Comparison of ENCODE assay signal across 22 cellular contexts in the genomic region with DNA sequence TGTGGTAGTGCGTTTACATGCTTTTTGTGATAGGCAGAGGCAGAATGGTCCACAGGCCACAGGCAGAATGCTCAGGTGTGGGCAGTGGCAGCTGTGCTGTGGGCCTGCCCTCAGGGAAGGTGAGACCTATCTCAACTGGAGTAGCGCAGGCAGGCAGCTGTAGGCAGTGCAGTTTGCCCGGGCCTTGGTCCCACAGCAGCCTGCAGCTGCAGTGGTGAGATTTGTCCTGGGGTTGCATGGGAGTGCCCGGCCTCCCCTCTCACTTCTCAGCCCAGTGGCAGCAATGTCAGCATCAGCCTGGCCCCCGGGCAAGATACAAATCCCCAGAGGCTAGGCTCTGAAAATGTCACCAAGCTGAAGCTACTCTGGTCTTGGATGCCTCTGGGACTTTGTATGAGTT.
"Had no signal": no experiment of that assay in that cellular context is flagged by ENCODE, and none has a peak within 500 bp of the region (broad histone marks: within the 10 kb centered on the region; RNA-seq: fewer than 3 reads in every experiment).

No MANE protein-coding gene starts in this region.

- H3K27ac ChIP-seq: brain microvascular endothelial cell, Peyer's patch, RWPE1, SJCRH30 had no signal

- H3K4me1 ChIP-seq: Peyer's patch, SJCRH30 had no signal

- H3K27me3 ChIP-seq: Peyer's patch had no signal

- H3K9me3 ChIP-seq: Peyer's patch, SJCRH30 had no signal

- H3K4me3 ChIP-seq: Peyer's patch, SJCRH30 had no signal

- DNase-seq: activated CD4-positive, alpha-beta T cell treated with anti-CD3 and anti-CD28 coated beads for 1 hour; activated CD4-positive, alpha-beta T cell treated with anti-CD3 and anti-CD28 coated beads, Interleukin-2, amount 10 ng/mL, durations not matched to agents 24 days and 14 days; activated CD4-positive, alpha-beta T cell treated with anti-CD3 and anti-CD28 coated beads, Interleukin-2, amount 50 U/mL, for 48 hours; activated CD8-positive, alpha-beta memory T cell treated with anti-CD3 and anti-CD28 coated beads, Interleukin-2, amount 10 ng/mL, durations not matched to agents 7 days and 5 days; activated effector memory CD4-positive, alpha-beta T cell treated with Interleukin-2 at 50 U/mL for 16 hours; activated naive CD4-positive, alpha-beta T cell; activated T-cell treated with anti-CD3 and anti-CD28 coated beads, Interleukin-2, amount 50 U/mL, for 24 hours; brain microvascular endothelial cell; IMR-90; KG1; NCI-H1092 treated with DMSO at 0.1 percent for 48 hours; NCI-H1417 treated with DMSO at 0.1 percent for 48 hours; NCI-H1694; NCI-H2029; NCI-H345; NCI-H510A; NCI-H526 treated with DMSO at 0.1 percent for 48 hours; NCI-H82; Peyer's patch; Right ventricle myocardium superior; SJCRH30 had no signal

- H3K36me3 ChIP-seq: brain microvascular endothelial cell, Peyer's patch, SJCRH30 had no signal
